In genomic region chr1:8082945-8083344, GRCh38 we compare ENCODE assay signal across 15 cellular contexts. TPM values are rescaled to one million over a fixed set of nuclear protein-coding genes. Genes with fewer than 3 reads are reported as not detected.
DNase-seq lines count a peak whose midpoint lies in the region; ATAC-seq, FAIRE-seq and TF ChIP-seq lines count a peak whose summit lies in the region.
"Had no signal": no experiment of that assay in that cellular context is flagged by ENCODE, and none has a peak within 500 bp of the region (broad histone marks: within the 10 kb centered on the region; RNA-seq: fewer than 3 reads in every experiment).

No MANE protein-coding gene starts in this region.

- TF ChIP-seq POLR2A in endothelial cell of umbilical vein (IDR thresholded peaks at IDR 0.05; ENCODE audit: low read depth, low read length) = no peak
- no peak for TF ChIP-seq POLR2A in spleen (IDR thresholded peaks at IDR 0.05)

- H2AFZ ChIP-seq in endothelial cell of umbilical vein (ENCODE audit: low read depth, low read length) = no peak overlapping the region

- no peaks in the 10 kb centered on the region for H3K79me2 ChIP-seq in endothelial cell of umbilical vein (ENCODE audit: control insufficient read depth, insufficient read depth, low read length)

- H3K9ac ChIP-seq in endothelial cell of umbilical vein (replicated peaks; ENCODE audit: extremely low read depth, insufficient read depth, low read length) = no peak overlapping the region

- peak; percentile 90 for ATAC-seq in Right ventricle myocardium inferior

- H3K27me3 ChIP-seq in endothelial cell of umbilical vein (ENCODE audit: control insufficient read depth in 2 of 2, insufficient read depth in 2 of 2, low read length in 2 of 2) (no peaks in the 10 kb centered on the region), spleen (replicated peaks in 1 of 7) (peaks cover 0 to 6% (median 0%) of the 10 kb centered on the region in 7 donors)
- H3K27me3 ChIP-seq in effector memory CD4-positive, alpha-beta T cell (replicated peaks; ENCODE audit: control insufficient read depth, insufficient read depth, low read length, poor library complexity, severe bottlenecking) = no peaks in the 10 kb centered on the region

- H3K27ac ChIP-seq in endothelial cell of umbilical vein (ENCODE audit: insufficient read depth, low read depth, low read length) (no peak overlapping the region), spleen (no peak overlapping the region)
- no peak overlapping the region for H3K27ac ChIP-seq in effector memory CD4-positive, alpha-beta T cell (ENCODE audit: insufficient read depth, low read length, poor library complexity, severe bottlenecking)
- H3K27ac ChIP-seq: neutrophil had no signal

- TF ChIP-seq CTCF in endothelial cell of umbilical vein (IDR thresholded peaks at IDR 0.05; ENCODE audit: extremely low read depth in 1 of 2, insufficient read depth in 1 of 2, low read depth in 1 of 2, low read length in 2 of 2) = no peak
- no peak for TF ChIP-seq CTCF in GM13976 (IDR thresholded peaks at IDR 0.05; ENCODE audit: borderline replicate concordance, control extremely low read depth, extremely low read depth, insufficient read depth, missing control alignments)
- TF ChIP-seq CTCF in spleen (IDR thresholded peaks at IDR 0.05 in 8 of 11, conservative IDR thresholded peaks at IDR 0.05 in 3 of 11) = no peak

- H3K36me3 ChIP-seq in endothelial cell of umbilical vein (ENCODE audit: control insufficient read depth in 2 of 2, extremely low read depth in 1 of 2, insufficient read depth in 2 of 2, low read length in 2 of 2) (no peaks in the 10 kb centered on the region), spleen (no peaks in the 10 kb centered on the region)
- H3K36me3 ChIP-seq in effector memory CD4-positive, alpha-beta T cell (ENCODE audit: control insufficient read depth, insufficient read depth, low read length) = no peaks in the 10 kb centered on the region
- H3K36me3 ChIP-seq: HAP-1, neutrophil had no signal

- no peaks in the 10 kb centered on the region for H3K9me3 ChIP-seq in endothelial cell of umbilical vein (replicated peaks; ENCODE audit: control insufficient read depth, insufficient read depth, low read length)
- no peaks in the 10 kb centered on the region for H3K9me3 ChIP-seq in effector memory CD4-positive, alpha-beta T cell (ENCODE audit: control insufficient read depth, low read length)
- H3K9me3 ChIP-seq in spleen = no peaks in the 10 kb centered on the region
- H3K9me3 ChIP-seq: HAP-1, neutrophil had no signal

- BruUV-seq in endothelial cell of umbilical vein (replicated peaks; lab: Mats Ljungman, UMichigan) = no TSS peak

- H3K4me2 ChIP-seq in endothelial cell of umbilical vein (ENCODE audit: insufficient read depth, low read length) = no peak overlapping the region

- no peak for FAIRE-seq in endothelial cell of umbilical vein (lab: Jason Lieb, UNC)
- FAIRE-seq: A204.1 had no signal

- DNase-seq in Right ventricle myocardium inferior (ENCODE audit: missing footprints) (no peak), cardiac septum (ENCODE audit: low spot score) (no peak), endothelial cell of umbilical vein (ENCODE audit: low read depth, low spot score) (no peak), lung microvascular endothelial cell (ENCODE audit: low read depth in 2 of 2) (peak; percentile 69 to 71), GM13976 (ENCODE audit: low spot score) (no peak), spleen (no peak)
- DNase-seq in stimulated activated CD4-positive, alpha-beta T cell treated with anti-CD3 and anti-CD28 coated beads, Interleukin-4, amount 100 ng/mL, for 1 hour = no peak
- no peak for DNase-seq in effector memory CD4-positive, alpha-beta T cell
- DNase-seq: activated naive CD4-positive, alpha-beta T cell treated with anti-CD3 and anti-CD28 coated beads, Interleukin-2, amount 50 U/mL, for 16 hours; GF-D8; immature natural killer cell; NCI-H69 had no signal

- intact Hi-C loops in Right ventricle myocardium inferior (cut with DNase I) = loop anchor here (5.0 kb wide), 1 partner anchor 34 kb away; no protein-coding TSS in a partner anchor
- intact Hi-C loops in cardiac septum (cut with DNase I) = no loop called here
- intact Hi-C loops in endothelial cell of umbilical vein (cut with micrococcal nuclease) = no loop called here
- intact Hi-C loops in spleen (cut with DNase I; ENCODE audit: low total_unique reads) = no loop called here

- H3K4me1 ChIP-seq in endothelial cell of umbilical vein (ENCODE audit: control insufficient read depth, extremely low read depth, insufficient read depth, low read length) (peaks cover 22% of the 10 kb centered on the region), spleen (peaks cover 0 to 13% (median 4%) of the 10 kb centered on the region in 6 donors)
- no peaks in the 10 kb centered on the region for H3K4me1 ChIP-seq in effector memory CD4-positive, alpha-beta T cell (ENCODE audit: control insufficient read depth, insufficient read depth, low read length, poor library complexity, severe bottlenecking)
- H3K4me1 ChIP-seq: HAP-1 had no signal

- H3K4me3 ChIP-seq in endothelial cell of umbilical vein (replicated peaks in 1 of 3; ENCODE audit: insufficient read depth in 1 of 3, low read depth in 1 of 3, low read length in 3 of 3) (no peak overlapping the region), spleen (no peak overlapping the region)
- H3K4me3 ChIP-seq in effector memory CD4-positive, alpha-beta T cell (ENCODE audit: insufficient read depth, low read depth, low read length, poor library complexity, severe bottlenecking) = no peak overlapping the region
- H3K4me3 ChIP-seq: HAP-1 had no signal

- 66 to 80% (median 73%) methylated on average over 2 of the region's 2 CpGs for WGBS in spleen, 5 donors

- POLR2A ChIA-PET in endothelial cell of umbilical vein (lab: Charles Lee) = interaction anchor here (0.7 kb wide), 1 partner anchor 35 kb away, joined by 4 read pairs; no protein-coding TSS in a partner anchor

- dilution Hi-C loops in endothelial cell of umbilical vein (cut with MboI; ENCODE audit: extremely low pct_ligation_motif_present, low sequenced_read_pairs) = no loop called here

- CTCF ChIA-PET in endothelial cell of umbilical vein (lab: Charles Lee) = interaction anchor here (0.6 to 2.1 kb wide), 6 partner anchors 9 to 231 kb away, joined by 3 to 8 read pairs (median 4); no protein-coding TSS in a partner anchor

- in situ Hi-C loops in GM13976 (cut with MboI; ENCODE audit: low sequenced_read_pairs, unreplicated experiment) = no loop called here

- H4K20me1 ChIP-seq in endothelial cell of umbilical vein (replicated peaks; ENCODE audit: control insufficient read depth, extremely low read depth, insufficient read depth, low read length) = no peaks in the 10 kb centered on the region

- H3K9me1 ChIP-seq in endothelial cell of umbilical vein (replicated peaks; ENCODE audit: control insufficient read depth, extremely low read depth, insufficient read depth, low read length) = no peaks in the 10 kb centered on the region

TF ChIP-seq in endothelial cell of umbilical vein, 7 proteins besides CTCF, POLR2A, EP300 and RAD21:
- peak; percentile 4 for TF ChIP-seq FOS (IDR thresholded peaks at IDR 0.05; ENCODE audit: borderline replicate concordance, insufficient read depth, low read length)
- TF ChIP-seq EZH2 (IDR thresholded peaks at IDR 0.05; ENCODE audit: borderline replicate concordance, low read depth, low read length, severe bottlenecking) = no peak
- no peak for TF ChIP-seq GATA2 (IDR thresholded peaks at IDR 0.05; ENCODE audit: insufficient read depth, insufficient read length, low read depth, low read length)
- TF ChIP-seq MYC (IDR thresholded peaks at IDR 0.05; ENCODE audit: low read depth, low read length) = no peak
- no peak for TF ChIP-seq POLR2AphosphoS5 (IDR thresholded peaks at IDR 0.05; ENCODE audit: insufficient read depth, low read depth, low read length)
TF ChIP-seq in endothelial cell of umbilical vein: peak in this region for 1.

RNA-seq across cellular contexts. Expression of gene ERRFI1, which starts 56.8 kb away (rescaled TPM):
- total RNA-seq in Right ventricle myocardium inferior = 12.8 TPM
- 8.2 TPM for total RNA-seq in cardiac septum
- total RNA-seq in endothelial cell of umbilical vein = 28.1 and 31.2 TPM in 2 replicates
- polyA plus RNA-seq in endothelial cell of umbilical vein = 28.5 and 32.0 TPM in 2 replicates
- polyA plus RNA-seq in endothelial cell of umbilical vein (2011; cell fraction: cytosol; rRNA removed) = 32.7 and 37.9 TPM in 2 replicates
- 77.0 and 97.1 TPM in 2 replicates for polyA plus RNA-seq in endothelial cell of umbilical vein (2011; cell fraction: nucleus; rRNA removed)
- 37.1 and 37.2 TPM in 2 replicates for polyA plus RNA-seq in endothelial cell of umbilical vein (2012)
- 21.9 and 24.0 TPM in 2 replicates for polyA minus RNA-seq in endothelial cell of umbilical vein
- polyA minus RNA-seq in endothelial cell of umbilical vein (2011; cell fraction: cytosol; rRNA and poly(A)+ RNA removed) = 6.7 TPM
- polyA minus RNA-seq in endothelial cell of umbilical vein (2011; cell fraction: nucleus; rRNA and poly(A)+ RNA removed) = 41.6 and 74.4 TPM in 2 replicates
- total RNA-seq in lung microvascular endothelial cell = 33.3 and 112 TPM in 2 replicates
- 10 to 100 TPM in 2 of 7 donors, 1 to 10 TPM in 5; 7.6 to 12.5 (median 8.5) TPM for total RNA-seq in spleen
- polyA plus RNA-seq in spleen = 1 to 10 TPM; 2.0 to 5.7 (median 5.0) TPM

Comparison
In these comparisons a context has a peak if more than half of its experiments do, and no peak if none do; other contexts are left out.
1. DNase-seq: peak in lung microvascular endothelial cell (2 of 2); none in Right ventricle myocardium inferior (single experiment), cardiac septum (single experiment), endothelial cell of umbilical vein (single experiment), stimulated activated CD4-positive, alpha-beta T cell treated with anti-CD3 and anti-CD28 coated beads, Interleukin-4, amount 100 ng/mL, for 1 hour (single experiment), effector memory CD4-positive, alpha-beta T cell (0 of 3), GM13976 (single experiment) and spleen (single experiment).